ENCODE assay signal across 8 cellular contexts in genomic region chr3:122383915-122384697, GRCh38. TPM values are rescaled to one million over a fixed set of nuclear protein-coding genes. Genes with fewer than 3 reads are reported as not detected.
DNase-seq lines count a peak whose midpoint lies in the region; ATAC-seq and TF ChIP-seq lines count a peak whose summit lies in the region.

Gene FAM162A, plus strand, starts transcription at chr3:122384182. Its CDS starts 84 bp downstream, at chr3:122384266.

- intact Hi-C loops in T-helper 1 cell treated with Interleukin-12 subunit alpha and Interleukin-12 subunit beta and Interleukin-4 antibody, amounts not matched to agents 30 ng/mL and 1 ng/mL, for 36 hours (cut with micrococcal nuclease), result loop anchor here (1.0 to 5.0 kb wide), 17 partner anchors 9 to 1641 kb away; partner anchors contain the start of genes EAF2, GOLGB1, GTF2E1 and HACD2
- intact Hi-C loops in left ventricle myocardium inferior (cut with micrococcal nuclease), result no loop called here
- intact Hi-C loops in uterus (cut with DNase I; ENCODE audit: low total_unique reads), result no loop called here

- peak; percentile 91 for DNase-seq in GM13977 (ENCODE audit: low spot score)
- DNase-seq in NCI-H146 treated with DMSO at 0.1 percent for 48 hours (lab: John Stamatoyannopoulos, UW; ENCODE audit: unreplicated experiment), result peak; percentile 96
- DNase-seq in amniotic stem cell (lab: John Stamatoyannopoulos, UW), result peak; percentile 68
- DNase-seq in left ventricle myocardium inferior, result peak; percentile 95
- DNase-seq in pulmonary artery endothelial cell (ENCODE audit: low read depth, low spot score), result peak; percentile 66
- peak; percentile 87 to 90 for DNase-seq in uterus

- TF ChIP-seq POLR2A in uterus (IDR thresholded peaks at IDR 0.05), result peak; percentile 93 to 96

- H3K36me3 ChIP-seq in left ventricle myocardium inferior, result peaks cover 14% of the 10 kb centered on the region
- H3K36me3 ChIP-seq in uterus, result no peaks in the 10 kb centered on the region

- peak; percentile 85 for ATAC-seq in HG02884 (IDR thresholded peaks at IDR 0.05; ENCODE audit: unreplicated experiment)

- H3K4me3 ChIP-seq in left ventricle myocardium inferior (peak within 1 kb of the TSS; percentile 90), uterus (peak within 1 kb of the TSS; percentile 70 to 71)

- H3K27me3 ChIP-seq in left ventricle myocardium inferior (ENCODE audit: low read depth) (no peaks in the 10 kb centered on the region), uterus (no peaks in the 10 kb centered on the region)

- H3K9me3 ChIP-seq in left ventricle myocardium inferior (replicated peaks), result no peaks in the 10 kb centered on the region
- H3K9me3 ChIP-seq in uterus, result no peaks in the 10 kb centered on the region

- in situ Hi-C loops in GM13977 (cut with MboI; ENCODE audit: low pct_unique_long_range_greater_than_20kb, low sequenced_read_pairs, unreplicated experiment), result no loop called here

- H3K27ac ChIP-seq in left ventricle myocardium inferior (replicated peaks) (peak within 1 kb of the TSS; percentile 92), uterus (peak within 1 kb of the TSS; percentile 77 to 93)

- TF ChIP-seq CTCF in GM13977 (IDR thresholded peaks at IDR 0.05; ENCODE audit: extremely low read depth, insufficient read depth, missing control alignments) (peak; percentile 83), left ventricle myocardium inferior (IDR thresholded peaks at IDR 0.05; ENCODE audit: borderline replicate concordance) (peak; percentile 69), uterus (IDR thresholded peaks at IDR 0.05) (peak; percentile 54 to 69 (median 63))

- H3K4me1 ChIP-seq in left ventricle myocardium inferior (peaks cover 52% of the 10 kb centered on the region), uterus (peaks cover 0 to 7% of the 10 kb centered on the region in 2 donors)

RNA-seq across cellular contexts. Expression of gene FAM162A, which starts in this region (rescaled TPM):
- 38.4 and 41.4 TPM in 2 replicates for total RNA-seq in T-helper 1 cell treated with Interleukin-12 subunit alpha and Interleukin-12 subunit beta and Interleukin-4 antibody, amounts not matched to agents 30 ng/mL and 1 ng/mL, for 36 hours
- total RNA-seq in left ventricle myocardium inferior (141 TPM), pulmonary artery endothelial cell (15.1 and 23.6 TPM in 2 replicates), uterus (10 to 100 TPM; 17.6 to 99.9 (median 31.0) TPM)

Comparison
In these comparisons a context has a peak if more than half of its experiments do, and no peak if none do; other contexts are left out.
1. Peak in every context shown above with its lines: DNase-seq, ATAC-seq, H3K4me3 ChIP-seq and H3K27ac ChIP-seq.